ENCODE assay signal across 8 cellular contexts in the genomic region with DNA sequence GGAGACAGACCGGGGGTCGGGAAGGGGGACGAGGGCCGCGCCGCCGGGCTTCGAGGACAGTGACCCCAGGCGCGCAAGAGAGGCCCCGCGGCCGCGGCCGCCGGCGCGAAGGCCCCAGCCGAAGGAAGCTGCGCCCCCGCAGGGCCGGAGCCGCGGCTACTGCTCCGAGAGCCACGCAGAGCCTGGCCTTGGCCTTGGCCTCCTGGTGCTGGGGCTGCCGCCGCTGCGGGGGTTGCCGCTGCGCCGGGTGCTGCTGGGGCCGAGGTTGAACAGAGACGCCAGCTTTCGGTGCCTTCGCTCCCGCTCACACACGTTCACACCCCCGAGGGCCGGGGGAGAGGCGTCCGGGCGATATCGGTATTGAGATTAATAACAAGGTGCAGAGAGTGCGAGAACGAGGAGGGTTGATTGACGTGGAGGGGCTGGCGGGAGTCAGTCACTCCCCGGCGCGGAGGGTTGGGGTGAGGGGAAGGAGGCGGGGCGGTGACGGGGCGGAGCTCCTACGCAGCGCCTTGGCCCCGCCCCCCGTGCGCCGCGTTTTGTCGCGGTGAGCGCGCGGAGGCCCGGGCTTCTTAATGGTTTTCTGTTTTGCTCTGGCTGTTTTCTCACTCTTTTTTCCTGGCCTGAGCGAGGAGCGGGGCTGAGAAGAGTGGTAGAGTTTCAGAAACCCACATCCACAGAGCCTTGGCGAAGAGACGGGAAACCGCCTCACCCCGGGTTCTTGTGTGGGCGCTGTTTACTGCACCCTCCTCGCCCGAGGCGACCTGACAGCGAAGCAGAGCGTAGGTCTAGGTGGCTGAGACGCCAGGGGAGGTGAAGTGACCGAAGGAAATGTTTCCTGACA. TPM values are rescaled to one million over a fixed set of nuclear protein-coding genes. Genes with fewer than 3 reads are reported as not detected.
DNase-seq lines count a peak whose midpoint lies in the region; ATAC-seq and TF ChIP-seq lines count a peak whose summit lies in the region.

No MANE protein-coding gene starts in this region.

- no peaks in the 10 kb centered on the region for H3K27me3 Mint-ChIP-seq in activated T-cell treated with anti-CD3 and anti-CD28 coated beads, Interleukin-2, amount 50 U/mL, for 72 hours (ENCODE audit: low read depth)
- H3K27me3 Mint-ChIP-seq in naive thymus-derived CD4-positive, alpha-beta T cell: peaks cover 0 to 2% (median 0%) of the 10 kb centered on the region in 5 donors
- H3K27me3 Mint-ChIP-seq in stimulated activated naive B cell treated with anti-CD40 and anti-IgM and Interleukin-4, amounts not matched to agents 10 μg/mL and 1 μg/mL and 100 μg/mL, for 72 hours: no peaks in the 10 kb centered on the region

- H3K4me3 ChIP-seq in Panc1 (ENCODE audit: low read depth in 2 of 2, low read length in 2 of 2): peak overlapping the region; percentile 71 to 79
- H3K4me3 ChIP-seq in esophagus squamous epithelium: peak overlapping the region; percentile 74 to 96 (median 91)
- peak overlapping the region; percentile 93 for H3K4me3 ChIP-seq in naive thymus-derived CD4-positive, alpha-beta T cell (ENCODE audit: low read length)

- TF ChIP-seq EP300 in Ishikawa (IDR thresholded peaks at IDR 0.05; ENCODE audit: borderline replicate concordance): no peak

- no peaks in the 10 kb centered on the region for H3K27me3 ChIP-seq in Panc1 (ENCODE audit: control insufficient read depth, insufficient read depth, low read length)
- no peaks in the 10 kb centered on the region for H3K27me3 ChIP-seq in esophagus squamous epithelium
- no peaks in the 10 kb centered on the region for H3K27me3 ChIP-seq in naive thymus-derived CD4-positive, alpha-beta T cell (ENCODE audit: control insufficient read depth in 2 of 2, insufficient read depth in 2 of 2, low read length in 2 of 2)

- peak overlapping the region; percentile 83 for H3K27ac ChIP-seq in Panc1 (ENCODE audit: low read length)
- peak overlapping the region; percentile 96 to 100 (median 98) for H3K27ac ChIP-seq in esophagus squamous epithelium
- H3K27ac ChIP-seq in naive thymus-derived CD4-positive, alpha-beta T cell (ENCODE audit: low read depth, low read length): peak overlapping the region; percentile 100

- peaks cover 0 to 4% of the 10 kb centered on the region in 2 donors for H3K9me3 Mint-ChIP-seq in activated T-cell treated with anti-CD3 and anti-CD28 coated beads, Interleukin-2, amount 50 U/mL, for 72 hours
- H3K9me3 Mint-ChIP-seq in naive thymus-derived CD4-positive, alpha-beta T cell: peaks cover 0 to 11% (median 0%) of the 10 kb centered on the region in 11 donors
- H3K9me3 Mint-ChIP-seq in stimulated activated naive B cell treated with anti-CD40 and anti-IgM and Interleukin-4, amounts not matched to agents 10 μg/mL and 1 μg/mL and 100 μg/mL, for 72 hours: no peaks in the 10 kb centered on the region

- no peak for TF ChIP-seq RAD21 in Ishikawa (IDR thresholded peaks at IDR 0.05; ENCODE audit: low read depth)

- no peaks in the 10 kb centered on the region for H3K9me3 ChIP-seq in Panc1 (ENCODE audit: control insufficient read depth, insufficient read depth, low read depth, low read length)
- no peaks in the 10 kb centered on the region for H3K9me3 ChIP-seq in esophagus squamous epithelium
- H3K9me3 ChIP-seq in naive thymus-derived CD4-positive, alpha-beta T cell (ENCODE audit: control insufficient read depth in 2 of 3, low read length in 3 of 3): no peaks in the 10 kb centered on the region

- intact Hi-C loops in Panc1 (cut with micrococcal nuclease; ENCODE audit: unreplicated experiment): no loop called here
- intact Hi-C loops in esophagus squamous epithelium (cut with DNase I): loop anchor here (5.0 kb wide), 1 partner anchor 47 kb away; no protein-coding TSS in a partner anchor
- intact Hi-C loops in naive thymus-derived CD4-positive, alpha-beta T cell (cut with micrococcal nuclease): loop anchor here (1.0 to 10.0 kb wide), 16 partner anchors 8 to 1605 kb away; partner anchors contain the start of genes BMP2K (in 2 of the 2), MRPL1 (in 2 of the 2), CCNG2 (in 1 of the 2) and CCNI (in 1 of the 2)

- in situ Hi-C loops in Panc1 (cut with HindIII; ENCODE audit: low pct_unique_long_range_greater_than_20kb, low sequenced_read_pairs): no loop called here

- 0% methylated on average over 19 to 64 of the region's 82 CpGs for WGBS in esophagus squamous epithelium, 2 donors

- ATAC-seq in GM21619 (IDR thresholded peaks at IDR 0.05; ENCODE audit: unreplicated experiment) (peak; percentile 75), Panc1 (peak; percentile 92)
- peak; percentile 80 to 81 for ATAC-seq in activated T-cell treated with anti-CD3 and anti-CD28 coated beads, Interleukin-2, amount 50 U/mL, for 72 hours (replicated peaks in 1 of 2)
- ATAC-seq in naive thymus-derived CD4-positive, alpha-beta T cell: peak; percentile 87
- peak; percentile 82 to 86 for ATAC-seq in stimulated activated naive B cell treated with anti-CD40 and anti-IgM and Interleukin-4, amounts not matched to agents 10 μg/mL and 1 μg/mL and 100 μg/mL, for 72 hours (replicated peaks)

- CTCF ChIA-PET in Panc1 (lab: Charles Lee): no interaction called here
- CTCF ChIA-PET in naive thymus-derived CD4-positive, alpha-beta T cell (lab: Charles Lee): interaction anchor here (0.9 to 2.7 kb wide), 5 partner anchors 33 to 41 kb away, joined by 3 to 29 read pairs (median 5); partner anchors contain the start of gene MRPL1

- no peak for TF ChIP-seq CTCF in Panc1 (IDR thresholded peaks at IDR 0.05)
- peak in 2 of 6 experiments; percentile 3 to 4 for TF ChIP-seq CTCF in esophagus squamous epithelium (IDR thresholded peaks at IDR 0.05)

- DNase-seq in DMS79 treated with DMSO at 0.1 percent for 48 hours (lab: John Stamatoyannopoulos, UW): peak; percentile 90
- DNase-seq in Panc1 (ENCODE audit: low read depth, low spot score): peak; percentile 25
- DNase-seq in activated T-cell treated with anti-CD3 and anti-CD28 coated beads, Interleukin-2, amount 50 U/mL, for 72 hours: peak; percentile 97 to 98
- DNase-seq in esophagus squamous epithelium (lab: John Stamatoyannopoulos, UW): peak; percentile 66
- peak; percentile 95 to 99 (median 98) for DNase-seq in naive thymus-derived CD4-positive, alpha-beta T cell
- peak; percentile 88 for DNase-seq in stimulated activated naive B cell treated with anti-CD40 and anti-IgM and Interleukin-4, amounts not matched to agents 10 μg/mL and 1 μg/mL and 100 μg/mL, for 72 hours

- peak overlapping the region; percentile 100 for H3K27ac Mint-ChIP-seq in activated T-cell treated with anti-CD3 and anti-CD28 coated beads, Interleukin-2, amount 50 U/mL, for 72 hours
- peak overlapping the region; percentile 88 to 100 (median 99) for H3K27ac Mint-ChIP-seq in naive thymus-derived CD4-positive, alpha-beta T cell
- peak overlapping the region; percentile 99 for H3K27ac Mint-ChIP-seq in stimulated activated naive B cell treated with anti-CD40 and anti-IgM and Interleukin-4, amounts not matched to agents 10 μg/mL and 1 μg/mL and 100 μg/mL, for 72 hours

- H3K4me1 ChIP-seq in Panc1 (ENCODE audit: control insufficient read depth, insufficient read depth, low read length) (peaks cover 13% of the 10 kb centered on the region), esophagus squamous epithelium (peaks cover 0 to 52% (median 26%) of the 10 kb centered on the region in 3 donors)
- H3K4me1 ChIP-seq in naive thymus-derived CD4-positive, alpha-beta T cell (ENCODE audit: control insufficient read depth in 2 of 2, insufficient read depth in 2 of 2, low read length in 2 of 2): peaks cover 38 to 42% of the 10 kb centered on the region in 2 donors

- peak overlapping the region; percentile 91 to 99 for H3K4me3 Mint-ChIP-seq in activated T-cell treated with anti-CD3 and anti-CD28 coated beads, Interleukin-2, amount 50 U/mL, for 72 hours
- H3K4me3 Mint-ChIP-seq in naive thymus-derived CD4-positive, alpha-beta T cell: peak overlapping the region; percentile 93 to 99 (median 96)
- H3K4me3 Mint-ChIP-seq in stimulated activated naive B cell treated with anti-CD40 and anti-IgM and Interleukin-4, amounts not matched to agents 10 μg/mL and 1 μg/mL and 100 μg/mL, for 72 hours: peak overlapping the region; percentile 94 to 95

- H3K4me1 Mint-ChIP-seq in activated T-cell treated with anti-CD3 and anti-CD28 coated beads, Interleukin-2, amount 50 U/mL, for 72 hours (ENCODE audit: low read depth): peaks cover 54% of the 10 kb centered on the region
- H3K4me1 Mint-ChIP-seq in naive thymus-derived CD4-positive, alpha-beta T cell: peaks cover 37 to 69% (median 53%) of the 10 kb centered on the region in 7 donors
- H3K4me1 Mint-ChIP-seq in stimulated activated naive B cell treated with anti-CD40 and anti-IgM and Interleukin-4, amounts not matched to agents 10 μg/mL and 1 μg/mL and 100 μg/mL, for 72 hours: peaks cover 31 to 41% of the 10 kb centered on the region in 2 donors

- H3K36me3 Mint-ChIP-seq in activated T-cell treated with anti-CD3 and anti-CD28 coated beads, Interleukin-2, amount 50 U/mL, for 72 hours (ENCODE audit: insufficient read depth in 2 of 2): peaks cover 14 to 21% of the 10 kb centered on the region in 2 donors
- H3K36me3 Mint-ChIP-seq in naive thymus-derived CD4-positive, alpha-beta T cell: peaks cover 0 to 27% (median 8%) of the 10 kb centered on the region in 5 donors
- peaks cover 5 to 8% of the 10 kb centered on the region in 2 donors for H3K36me3 Mint-ChIP-seq in stimulated activated naive B cell treated with anti-CD40 and anti-IgM and Interleukin-4, amounts not matched to agents 10 μg/mL and 1 μg/mL and 100 μg/mL, for 72 hours

- TF ChIP-seq POLR2A in esophagus squamous epithelium (IDR thresholded peaks at IDR 0.05): peak in 3 of 4 donors; percentile 15 to 95 (median 71)

- no TSS peak for BruUV-seq in Panc1 (replicated peaks; lab: Mats Ljungman, UMichigan)

- POLR2A ChIA-PET in Panc1 (lab: Charles Lee): interaction anchor here (0.5 kb wide), 1 partner anchor 65 kb away, joined by 4 read pairs; no protein-coding TSS in a partner anchor
- POLR2A ChIA-PET in naive thymus-derived CD4-positive, alpha-beta T cell (lab: Charles Lee): interaction anchor here (0.7 to 6.4 kb wide), 21 partner anchors 10 to 1829 kb away, joined by 3 to 531 read pairs (median 4); partner anchors contain the start of genes MRPL1 and SDAD1

- no peaks in the 10 kb centered on the region; the same call in 1 of the 2 replicates for H3K36me3 ChIP-seq in Panc1 (ENCODE audit: control insufficient read depth, insufficient read depth, low read length)
- no peaks in the 10 kb centered on the region for H3K36me3 ChIP-seq in esophagus squamous epithelium
- H3K36me3 ChIP-seq in naive thymus-derived CD4-positive, alpha-beta T cell (ENCODE audit: control insufficient read depth in 2 of 3, insufficient read depth in 3 of 3, low read length in 3 of 3): peaks cover 0 to 11% (median 0%) of the 10 kb centered on the region in 3 experiments

RNA-seq across cellular contexts. Expression of gene CNOT6L, which starts 0.9 kb away (rescaled TPM):
- 18.3 TPM for total RNA-seq in Panc1 (2021; ENCODE audit: unreplicated experiment)
- polyA plus RNA-seq in Panc1 (2012; ENCODE audit: insufficient read length): 3.8 TPM
- 100 to 1,000 TPM; 209 to 223 TPM for total RNA-seq in activated T-cell treated with anti-CD3 and anti-CD28 coated beads, Interleukin-2, amount 50 U/mL, for 72 hours
- total RNA-seq in esophagus squamous epithelium: 10 to 100 TPM in 3 of 4 donors, 1 to 10 TPM in 1; 8.5 to 33.6 (median 15.7) TPM
- 100 to 1,000 TPM; 111 to 212 (median 143) TPM for total RNA-seq in naive thymus-derived CD4-positive, alpha-beta T cell
- polyA plus RNA-seq in naive thymus-derived CD4-positive, alpha-beta T cell: 10 to 100 TPM; 50.5 to 52.3 TPM

RNA-seq across cellular contexts. Expression of gene MRPL1, which starts 42.6 kb away (rescaled TPM):
- total RNA-seq in Panc1 (2021; ENCODE audit: unreplicated experiment): 18.3 TPM
- 8.8 TPM for polyA plus RNA-seq in Panc1 (2012; ENCODE audit: insufficient read length)
- 10 to 100 TPM; 39.3 to 76.8 TPM for total RNA-seq in activated T-cell treated with anti-CD3 and anti-CD28 coated beads, Interleukin-2, amount 50 U/mL, for 72 hours
- 10 to 100 TPM; 12.9 to 34.5 (median 28.4) TPM for total RNA-seq in esophagus squamous epithelium
- total RNA-seq in naive thymus-derived CD4-positive, alpha-beta T cell: 10 to 100 TPM; 13.0 to 37.9 (median 17.8) TPM
- polyA plus RNA-seq in naive thymus-derived CD4-positive, alpha-beta T cell: 10 to 100 TPM; 29.1 to 36.2 TPM

Comparison
In these comparisons a context has a peak if more than half of its experiments do, and no peak if none do; other contexts are left out.
1. Peak in every context shown above with its lines: DNase-seq, ATAC-seq, H3K4me3 ChIP-seq and H3K27ac ChIP-seq.
2. DNase-seq: peak in every context shown above with its lines; median percentile 98 in naive thymus-derived CD4-positive, alpha-beta T cell; 98 in activated T-cell treated with anti-CD3 and anti-CD28 coated beads, Interleukin-2, amount 50 U/mL, for 72 hours; 90 in DMS79 treated with DMSO at 0.1 percent for 48 hours; 88 in stimulated activated naive B cell treated with anti-CD40 and anti-IgM and Interleukin-4, amounts not matched to agents 10 μg/mL and 1 μg/mL and 100 μg/mL, for 72 hours; 66 in esophagus squamous epithelium; 25 in Panc1.